In genomic region chrX:130393451-130394074, GRCh38 we compare ENCODE assay signal across 8 cellular contexts. TPM values are rescaled to one million over a fixed set of nuclear protein-coding genes. Genes with fewer than 3 reads are reported as not detected.
DNase-seq lines count a peak whose midpoint lies in the region; ATAC-seq and TF ChIP-seq lines count a peak whose summit lies in the region.

No MANE protein-coding gene starts in this region.

- no peaks in the 10 kb centered on the region for H3K4me1 ChIP-seq in trophoblast cell (ENCODE audit: control insufficient read depth in 1 of 2, insufficient read depth in 2 of 2, low read length in 2 of 2)
- H3K4me1 ChIP-seq in effector memory CD4-positive, alpha-beta T cell (ENCODE audit: control insufficient read depth, insufficient read depth, low read length, poor library complexity, severe bottlenecking) = no peaks in the 10 kb centered on the region

- no peak overlapping the region for H2AK5ac ChIP-seq in trophoblast cell (ENCODE audit: low read length)

- H3K9me3 ChIP-seq in trophoblast cell (ENCODE audit: insufficient read depth, low read depth, low read length) = no peaks in the 10 kb centered on the region
- H3K9me3 ChIP-seq in effector memory CD4-positive, alpha-beta T cell (ENCODE audit: control insufficient read depth, low read length) = no peaks in the 10 kb centered on the region

- no peak overlapping the region for H3K27ac ChIP-seq in trophoblast cell (ENCODE audit: low read depth, low read length)
- H3K27ac ChIP-seq in effector memory CD4-positive, alpha-beta T cell (ENCODE audit: insufficient read depth, low read length, poor library complexity, severe bottlenecking) = no peak overlapping the region

- no peaks in the 10 kb centered on the region for H3K27me3 ChIP-seq in trophoblast cell (ENCODE audit: insufficient read depth, low read length)
- H3K27me3 ChIP-seq in effector memory CD4-positive, alpha-beta T cell (replicated peaks; ENCODE audit: control insufficient read depth, insufficient read depth, low read length, poor library complexity, severe bottlenecking) = no peaks in the 10 kb centered on the region

- ATAC-seq in SK-N-SH treated with all-trans-retinoic acid at 6 μM for 48 hours (peak; percentile 99), GM21528 (IDR thresholded peaks at IDR 0.05; ENCODE audit: low FRiP score, unreplicated experiment) (no peak), GM18511 (IDR thresholded peaks at IDR 0.05; ENCODE audit: unreplicated experiment) (no peak)

- H3K4me3 ChIP-seq in trophoblast cell (ENCODE audit: low read depth, low read length) = no peak overlapping the region
- H3K4me3 ChIP-seq in effector memory CD4-positive, alpha-beta T cell (ENCODE audit: insufficient read depth, low read depth, low read length, poor library complexity, severe bottlenecking) = no peak overlapping the region

- no peak overlapping the region for H4K8ac ChIP-seq in trophoblast cell (ENCODE audit: low read depth, low read length)

- no peaks in the 10 kb centered on the region for H3K79me1 ChIP-seq in trophoblast cell (ENCODE audit: low read length)

- DNase-seq in ELF-1 (ENCODE audit: low read depth, low spot score) = peak; percentile 79
- DNase-seq in LHCN-M2 (ENCODE audit: low read depth) = peak; percentile 38
- peak; percentile 33 for DNase-seq in fibroblast of the conjunctiva (ENCODE audit: low read depth)
- peak; percentile 30 to 58 for DNase-seq in trophoblast cell
- DNase-seq in effector memory CD4-positive, alpha-beta T cell = no peak

- no peaks in the 10 kb centered on the region for H3K79me2 ChIP-seq in trophoblast cell (ENCODE audit: control insufficient read depth, insufficient read depth, low read length, poor library complexity)

- no peak overlapping the region for H3K23ac ChIP-seq in trophoblast cell (ENCODE audit: low read length)

- H2BK12ac ChIP-seq in trophoblast cell (ENCODE audit: low read length) = no peak overlapping the region

- no peak overlapping the region for H3K9ac ChIP-seq in trophoblast cell (ENCODE audit: low read length)

- H3K4ac ChIP-seq in trophoblast cell (ENCODE audit: low read depth, low read length) = no peak overlapping the region

- H3K18ac ChIP-seq in trophoblast cell (ENCODE audit: low read length) = no peak overlapping the region

- no CpG with 5 or more reads among the region's 5 CpGs for WGBS in trophoblast cell (ENCODE audit: extremely low coverage, insufficient coverage, insufficient read length)

- no peak overlapping the region for H2BK120ac ChIP-seq in trophoblast cell (ENCODE audit: insufficient read depth, low read length, poor library complexity)

- H2BK5ac ChIP-seq in trophoblast cell (ENCODE audit: low read depth, low read length, poor library complexity) = no peak overlapping the region

- no peaks in the 10 kb centered on the region for H3K36me3 ChIP-seq in trophoblast cell (ENCODE audit: control insufficient read depth in 1 of 2, insufficient read depth in 2 of 2, low read length in 2 of 2)
- H3K36me3 ChIP-seq in effector memory CD4-positive, alpha-beta T cell (ENCODE audit: control insufficient read depth, insufficient read depth, low read length) = no peaks in the 10 kb centered on the region

- no peak overlapping the region for H4K91ac ChIP-seq in trophoblast cell (ENCODE audit: low read depth, low read length)

- H2AFZ ChIP-seq in trophoblast cell (ENCODE audit: insufficient read depth, low read length, poor library complexity) = no peak overlapping the region

- no peak overlapping the region for H3K14ac ChIP-seq in trophoblast cell (ENCODE audit: low read length)

- H3K4me2 ChIP-seq in trophoblast cell (ENCODE audit: low read length) = no peak overlapping the region

- no peak overlapping the region for H4K12ac ChIP-seq in trophoblast cell (ENCODE audit: low read depth, low read length)

TF ChIP-seq in SK-N-SH treated with all-trans-retinoic acid at 6 μM for 48 hours, 23 proteins besides CTCF, POLR2A, EP300 and RAD21:
- TF ChIP-seq ZNF70 (CRISPR knock-in tag; IDR thresholded peaks at IDR 0.05) = no peak
- TF ChIP-seq BACH2 (CRISPR knock-in tag; IDR thresholded peaks at IDR 0.05; ENCODE audit: borderline replicate concordance) = no peak
- no peak for TF ChIP-seq ZC3H10 (CRISPR knock-in tag; IDR thresholded peaks at IDR 0.05)
- TF ChIP-seq OSR1 (CRISPR knock-in tag; IDR thresholded peaks at IDR 0.05) = no peak
- TF ChIP-seq ARNTL (CRISPR knock-in tag; IDR thresholded peaks at IDR 0.05; ENCODE audit: borderline replicate concordance, low read depth) = no peak
- no peak for TF ChIP-seq CSRNP3 (CRISPR knock-in tag; IDR thresholded peaks at IDR 0.05)
- TF ChIP-seq GLIS3 (CRISPR knock-in tag; IDR thresholded peaks at IDR 0.05) = no peak
- TF ChIP-seq ISL1 (CRISPR knock-in tag; IDR thresholded peaks at IDR 0.05) = no peak
- no peak for TF ChIP-seq ZNF565 (CRISPR knock-in tag; conservative IDR thresholded peaks at IDR 0.05; ENCODE audit: low read depth)
- no peak for TF ChIP-seq TSHZ2 (CRISPR knock-in tag; IDR thresholded peaks at IDR 0.05)
- TF ChIP-seq ESRRG (CRISPR knock-in tag; IDR thresholded peaks at IDR 0.05) = no peak
- no peak for TF ChIP-seq ZNF8 (CRISPR knock-in tag; IDR thresholded peaks at IDR 0.05)
- TF ChIP-seq POU6F1 (CRISPR knock-in tag; IDR thresholded peaks at IDR 0.05; ENCODE audit: borderline replicate concordance, low read depth) = no peak
- no peak for TF ChIP-seq ZFP30 (CRISPR knock-in tag; IDR thresholded peaks at IDR 0.05)
TF ChIP-seq in SK-N-SH treated with all-trans-retinoic acid at 6 μM for 48 hours: peak in this region for 0.

RNA-seq across cellular contexts. Expression of gene GPR119, which starts 8.1 kb away (rescaled TPM):
- not detected in 2 replicates for total RNA-seq in LHCN-M2 (2014; rRNA removed)
- polyA plus RNA-seq in LHCN-M2 (2012) = not detected
- polyA plus RNA-seq in trophoblast cell (2013) = not detected in 2 replicates

RNA-seq across cellular contexts. Expression of gene RBMX2, which starts 8.2 kb away (rescaled TPM):
- total RNA-seq in LHCN-M2 (2014; rRNA removed) = 15.5 and 21.6 TPM in 2 replicates
- 18.6 TPM for polyA plus RNA-seq in LHCN-M2 (2012)
- 30.5 and 32.5 TPM in 2 replicates for polyA plus RNA-seq in trophoblast cell (2013)

RNA-seq across cellular contexts. Expression of gene SLC25A14, which starts 53.8 kb away (rescaled TPM):
- 18.6 and 20.2 TPM in 2 replicates for total RNA-seq in LHCN-M2 (2014; rRNA removed)
- polyA plus RNA-seq in LHCN-M2 (2012) = 16.0 TPM
- polyA plus RNA-seq in trophoblast cell (2013) = 9.7 and 10.6 TPM in 2 replicates

Comparison
In these comparisons a context has a peak if more than half of its experiments do, and no peak if none do; other contexts are left out.
1. DNase-seq: peak in ELF-1 (single experiment), LHCN-M2 (single experiment), fibroblast of the conjunctiva (single experiment) and trophoblast cell (2 of 2); none in effector memory CD4-positive, alpha-beta T cell (0 of 3).